Comparison of ENCODE assay signal across 24 cellular contexts in genomic region chr14:51331651-51332367, GRCh38.
A peak's percentile ranks its signal among the peaks of the same experiment; 100 is the strongest.
DNase-seq lines count a peak whose midpoint lies in the region; ATAC-seq and TF ChIP-seq lines count a peak whose summit lies in the region.
"Had no signal": no experiment of that assay in that cellular context is flagged by ENCODE, and none has a peak within 500 bp of the region (broad histone marks: within the 10 kb centered on the region; RNA-seq: fewer than 3 reads in every experiment).

No MANE protein-coding gene starts in this region.

- H3K27ac ChIP-seq in uterus = peak overlapping the region; percentile 89 to 94
- H3K27ac ChIP-seq in A673 (ENCODE audit: low read depth, low read length, poor library complexity, severe bottlenecking) = no peak overlapping the region
- no peak overlapping the region for H3K27ac ChIP-seq in colonic mucosa
- H3K27ac ChIP-seq: C4-2B, parathyroid adenoma, sigmoid colon, upper lobe of right lung had no signal

- H3K4me1 ChIP-seq in uterus = peaks cover 12 to 23% of the 10 kb centered on the region in 2 donors
- no peaks in the 10 kb centered on the region for H3K4me1 ChIP-seq in mucosa of descending colon (ENCODE audit: low read depth)
- no peaks in the 10 kb centered on the region for H3K4me1 ChIP-seq in A673 (ENCODE audit: insufficient read depth, low read length, poor library complexity, severe bottlenecking)
- no peaks in the 10 kb centered on the region for H3K4me1 ChIP-seq in colonic mucosa
- H3K4me1 ChIP-seq: parathyroid adenoma had no signal

- ATAC-seq in activated CD8-positive, alpha-beta memory T cell treated with anti-CD3 and anti-CD28 coated beads, Interleukin-2, amount 10 ng/mL, durations not matched to agents 7 days and 5 days = peak; percentile 45
- peak; percentile 46 for ATAC-seq in activated T-helper 17 cell treated with anti-CD3 and anti-CD28 coated beads, Interleukin-2, amount 50 U/mL, for 72 hours (replicated peaks)
- ATAC-seq in mucosa of descending colon = no peak
- ATAC-seq: HCT116; naive thymus-derived CD8-positive, alpha-beta T cell; PC-3; T-helper 17 cell; upper lobe of right lung had no signal

- intact Hi-C loops in uterus (cut with DNase I; ENCODE audit: low total_unique reads) = no loop called here
- intact Hi-C loops in mucosa of descending colon (cut with DNase I, micrococcal nuclease) = no loop called here
- intact Hi-C loops in A673 (cut with micrococcal nuclease; ENCODE audit: unreplicated experiment) = no loop called here
- intact Hi-C loops in colonic mucosa (cut with DNase I) = no loop called here

- H3K4me3 ChIP-seq in uterus (no peak overlapping the region), mucosa of descending colon (no peak overlapping the region), A673 (ENCODE audit: low read depth, low read length, poor library complexity, severe bottlenecking) (no peak overlapping the region), colonic mucosa (no peak overlapping the region)
- H3K4me3 ChIP-seq: sigmoid colon, upper lobe of right lung had no signal

- CTCF ChIA-PET in activated CD8-positive, alpha-beta memory T cell treated with anti-CD3 and anti-CD28 coated beads, Interleukin-2, amount 10 ng/mL, durations not matched to agents 7 days and 5 days (lab: Charles Lee) = no interaction called here
- CTCF ChIA-PET in A673 (lab: Charles Lee) = no interaction called here

- H3K36me3 ChIP-seq in uterus (no peaks in the 10 kb centered on the region), mucosa of descending colon (ENCODE audit: low read depth) (no peaks in the 10 kb centered on the region), A673 (ENCODE audit: insufficient read depth, low read length, poor library complexity, severe bottlenecking) (no peaks in the 10 kb centered on the region), colonic mucosa (no peaks in the 10 kb centered on the region)
- H3K36me3 ChIP-seq: sigmoid colon, upper lobe of right lung had no signal

- no peaks in the 10 kb centered on the region for H3K27me3 ChIP-seq in uterus
- H3K27me3 ChIP-seq in A673 (replicated peaks; ENCODE audit: insufficient read depth, low read depth, low read length, poor library complexity) = no peaks in the 10 kb centered on the region
- H3K27me3 ChIP-seq in colonic mucosa = peaks cover 3% of the 10 kb centered on the region
- H3K27me3 ChIP-seq: sigmoid colon, upper lobe of right lung had no signal

- H3K9me3 Mint-ChIP-seq in activated CD8-positive, alpha-beta memory T cell treated with anti-CD3 and anti-CD28 coated beads, Interleukin-2, amount 10 ng/mL, durations not matched to agents 7 days and 5 days (ENCODE audit: low read depth) = no peaks in the 10 kb centered on the region
- no peaks in the 10 kb centered on the region for H3K9me3 Mint-ChIP-seq in activated T-helper 17 cell treated with anti-CD3 and anti-CD28 coated beads, Interleukin-2, amount 50 U/mL, for 72 hours
- H3K9me3 Mint-ChIP-seq: naive thymus-derived CD8-positive, alpha-beta T cell had no signal

- BruUV-seq in A673 (replicated peaks; lab: Mats Ljungman, UMichigan) = no TSS peak

- no peak for TF ChIP-seq CTCF in uterus (IDR thresholded peaks at IDR 0.05)
- TF ChIP-seq CTCF in mucosa of descending colon (IDR thresholded peaks at IDR 0.05) = no peak
- TF ChIP-seq CTCF in A673 (conservative IDR thresholded peaks at IDR 0.05; ENCODE audit: low read depth, low read length) = no peak
- TF ChIP-seq CTCF in colonic mucosa (IDR thresholded peaks at IDR 0.05) = no peak

- H3K36me3 Mint-ChIP-seq in activated CD8-positive, alpha-beta memory T cell treated with anti-CD3 and anti-CD28 coated beads, Interleukin-2, amount 10 ng/mL, durations not matched to agents 7 days and 5 days = no peaks in the 10 kb centered on the region
- no peaks in the 10 kb centered on the region for H3K36me3 Mint-ChIP-seq in activated T-helper 17 cell treated with anti-CD3 and anti-CD28 coated beads, Interleukin-2, amount 50 U/mL, for 72 hours (ENCODE audit: low read depth)
- H3K36me3 Mint-ChIP-seq: naive thymus-derived CD8-positive, alpha-beta T cell had no signal

- DNase-seq in activated CD8-positive, alpha-beta memory T cell treated with anti-CD3 and anti-CD28 coated beads, Interleukin-2, amount 10 ng/mL, durations not matched to agents 7 days and 5 days = no peak
- no peak for DNase-seq in activated CD8-positive, alpha-beta memory T cell treated with anti-CD3 and anti-CD28 coated beads, Interleukin-2, amount 50 U/mL, for 4 hours
- DNase-seq in iris pigment epithelial cell (ENCODE audit: low read depth) = peak; percentile 80
- DNase-seq in uterus = no peak
- no peak for DNase-seq in mucosa of descending colon
- DNase-seq in A673 (ENCODE audit: low spot score) = no peak
- DNase-seq in colonic mucosa = no peak
- DNase-seq: activated gamma-delta T cell; anterior cingulate cortex; cerebellar nuclear complex; mesendoderm; naive thymus-derived CD8-positive, alpha-beta T cell; NCI-H1436; NCI-H748 treated with DMSO at 0.1 percent for 48 hours; PC-3; SIG-M5; sigmoid colon; stimulated activated CD4-positive, alpha-beta T cell treated with anti-CD3 and anti-CD28 coated beads, Interleukin-1b, Interleukin-23, amount 100 ng/mL, for 48 hours; T-helper 17 cell; upper lobe of right lung had no signal

- H3K27ac Mint-ChIP-seq in activated CD8-positive, alpha-beta memory T cell treated with anti-CD3 and anti-CD28 coated beads, Interleukin-2, amount 10 ng/mL, durations not matched to agents 7 days and 5 days = no peak overlapping the region
- H3K27ac Mint-ChIP-seq in activated T-helper 17 cell treated with anti-CD3 and anti-CD28 coated beads, Interleukin-2, amount 50 U/mL, for 72 hours = peak overlapping the region; percentile 4
- H3K27ac Mint-ChIP-seq: naive thymus-derived CD8-positive, alpha-beta T cell; T-helper 17 cell had no signal

- no peak overlapping the region for H3K9ac ChIP-seq in colonic mucosa (ENCODE audit: low read depth in 2 of 2, low read length in 2 of 2)
- H3K9ac ChIP-seq: parathyroid adenoma had no signal

- H3K4me3 Mint-ChIP-seq in activated CD8-positive, alpha-beta memory T cell treated with anti-CD3 and anti-CD28 coated beads, Interleukin-2, amount 10 ng/mL, durations not matched to agents 7 days and 5 days = no peak overlapping the region
- H3K4me3 Mint-ChIP-seq in activated T-helper 17 cell treated with anti-CD3 and anti-CD28 coated beads, Interleukin-2, amount 50 U/mL, for 72 hours = no peak overlapping the region
- H3K4me3 Mint-ChIP-seq: naive thymus-derived CD8-positive, alpha-beta T cell; T-helper 17 cell had no signal

- TF ChIP-seq POLR2A in uterus (IDR thresholded peaks at IDR 0.05) = no peak

- POLR2A ChIA-PET in A673 (lab: Charles Lee; ENCODE audit: low non-redundant PET) = no interaction called here

- peaks cover 22% of the 10 kb centered on the region for H3K27me3 Mint-ChIP-seq in activated CD8-positive, alpha-beta memory T cell treated with anti-CD3 and anti-CD28 coated beads, Interleukin-2, amount 10 ng/mL, durations not matched to agents 7 days and 5 days
- peaks cover 38% of the 10 kb centered on the region for H3K27me3 Mint-ChIP-seq in activated T-helper 17 cell treated with anti-CD3 and anti-CD28 coated beads, Interleukin-2, amount 50 U/mL, for 72 hours

- peaks cover 17% of the 10 kb centered on the region for H3K4me1 Mint-ChIP-seq in activated CD8-positive, alpha-beta memory T cell treated with anti-CD3 and anti-CD28 coated beads, Interleukin-2, amount 10 ng/mL, durations not matched to agents 7 days and 5 days
- H3K4me1 Mint-ChIP-seq in activated T-helper 17 cell treated with anti-CD3 and anti-CD28 coated beads, Interleukin-2, amount 50 U/mL, for 72 hours = peaks cover 7% of the 10 kb centered on the region

- H3K9me3 ChIP-seq in uterus = no peaks in the 10 kb centered on the region
- no peaks in the 10 kb centered on the region for H3K9me3 ChIP-seq in mucosa of descending colon
- H3K9me3 ChIP-seq in A673 (ENCODE audit: low read depth, low read length, poor library complexity, severe bottlenecking) = no peaks in the 10 kb centered on the region
- no peaks in the 10 kb centered on the region for H3K9me3 ChIP-seq in colonic mucosa
- H3K9me3 ChIP-seq: sigmoid colon, upper lobe of right lung had no signal

Comparison
In these comparisons a context has a peak if more than half of its experiments do, and no peak if none do; other contexts are left out.
1. H3K27ac ChIP-seq: peak in uterus (2 of 2); none in A673 (single experiment) and colonic mucosa (single experiment).